Comparison of ENCODE assay signal across 9 cellular contexts in the genomic region with DNA sequence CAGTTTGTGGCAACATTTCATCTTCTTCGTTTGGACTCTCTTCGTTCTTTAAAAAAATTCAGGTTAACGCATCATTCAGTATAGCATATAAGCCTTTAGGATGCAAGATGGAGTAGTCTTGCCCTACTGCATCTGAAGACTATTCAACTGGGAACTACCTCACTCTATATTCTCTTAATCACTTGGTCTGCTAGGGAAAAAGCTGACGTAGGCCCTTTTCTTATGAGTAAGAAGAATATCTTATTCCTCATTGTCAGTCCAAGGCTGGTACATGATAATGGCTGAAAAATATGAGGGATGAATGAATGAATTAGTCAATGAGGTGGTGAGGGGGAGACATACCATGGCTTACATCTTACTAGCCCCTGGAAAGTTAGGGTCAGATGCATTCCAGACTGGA.
"Had no signal": no experiment of that assay in that cellular context is flagged by ENCODE, and none has a peak within 500 bp of the region (broad histone marks: within the 10 kb centered on the region; RNA-seq: fewer than 3 reads in every experiment).

No MANE protein-coding gene starts in this region.

- H3K4me2 ChIP-seq: KMS-11 had no signal

- ATAC-seq: K562 had no signal

- H3K36me3 Mint-ChIP-seq: IgD-negative memory B cell had no signal

- H3K27ac Mint-ChIP-seq: IgD-negative memory B cell had no signal

- FAIRE-seq: HTR-8/SVneo, K562 had no signal

- H3K4me3 ChIP-seq: K562 had no signal

- H3K4me3 Mint-ChIP-seq: IgD-negative memory B cell had no signal

- H3K9ac ChIP-seq: KMS-11 had no signal

- DNase-seq: Karpas-422, Kasumi-1, KBM-7, KG1 had no signal

- H3K4me1 Mint-ChIP-seq: IgD-negative memory B cell had no signal

- H3K27ac ChIP-seq: HL-60, KMS-11 had no signal
